39 cellular contexts compared by ENCODE assay signal in the genomic region with DNA sequence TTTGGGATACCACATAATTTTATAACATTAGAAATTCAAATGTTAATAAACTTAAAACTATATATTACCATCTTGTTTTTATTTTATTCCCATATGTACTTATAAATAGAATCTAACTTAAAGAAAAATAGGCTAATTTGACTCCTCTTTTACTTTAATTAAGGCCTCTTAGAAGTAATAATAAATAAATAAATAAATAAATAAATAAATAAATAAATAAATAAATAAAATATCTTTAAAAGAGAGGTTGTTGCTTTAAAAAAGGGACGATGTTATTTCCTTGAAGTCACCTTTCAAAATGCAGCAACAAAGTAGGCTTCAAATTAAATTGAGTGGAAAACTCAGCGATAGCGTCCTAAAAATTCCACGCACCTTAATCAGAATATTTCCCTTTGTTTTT. TPM values are rescaled to one million over a fixed set of nuclear protein-coding genes. Genes with fewer than 3 reads are reported as not detected.
"Had no signal": no experiment of that assay in that cellular context is flagged by ENCODE, and none has a peak within 500 bp of the region (broad histone marks: within the 10 kb centered on the region; RNA-seq: fewer than 3 reads in every experiment).

No MANE protein-coding gene starts in this region.

- H3K9me3 ChIP-seq: adrenal gland, ascending aorta, body of pancreas, breast epithelium had no signal

- H3K9me3 Mint-ChIP-seq: activated naive CD4-positive, alpha-beta T cell treated with anti-CD3 and anti-CD28 coated beads, Interleukin-2, amount 10 ng/mL, durations not matched to agents 7 days and 5 days; activated T-helper 17 cell treated with anti-CD3 and anti-CD28 coated beads, Interleukin-2, amount 50 U/mL, for 72 hours had no signal

- H3K36me3 ChIP-seq: adrenal gland, ascending aorta, brain microvascular endothelial cell, breast epithelium, cardiac muscle cell had no signal

- H3K27me3 ChIP-seq: adrenal gland, ascending aorta, body of pancreas, brain microvascular endothelial cell, breast epithelium, cardiac muscle cell had no signal

- H3K4me3 Mint-ChIP-seq: activated naive CD4-positive, alpha-beta T cell treated with anti-CD3 and anti-CD28 coated beads for 36 hours; activated naive CD4-positive, alpha-beta T cell treated with anti-CD3 and anti-CD28 coated beads, Interleukin-2, amount 10 ng/mL, durations not matched to agents 7 days and 5 days; activated naive CD4-positive, alpha-beta T cell treated with anti-CD3 and anti-CD28 coated beads, Interleukin-2, amount 50 U/mL, for 24 hours; activated naive CD8-positive, alpha-beta T cell; activated naive CD8-positive, alpha-beta T cell treated with anti-CD3 and anti-CD28 coated beads for 36 hours; activated naive CD8-positive, alpha-beta T cell treated with anti-CD3 and anti-CD28 coated beads, Interleukin-2, amount 10 ng/mL, durations not matched to agents 7 days and 5 days; activated naive CD8-positive, alpha-beta T cell treated with anti-CD3 and anti-CD28 coated beads, Interleukin-2, amount 50 U/mL, for 24 hours; activated T-cell treated with anti-CD3 and anti-CD28 coated beads, Interleukin-2, amount 50 U/mL, for 24 hours; activated T-cell treated with anti-CD3 and anti-CD28 coated beads, Interleukin-2, amount 50 U/mL, for 4 hours; activated T-cell treated with anti-CD3 and anti-CD28 coated beads, Interleukin-2, amount 50 U/mL, for 72 hours; activated T-helper 1 cell treated with anti-CD3 and anti-CD28 coated beads, Interleukin-12 subunit alpha, Interleukin-12 subunit beta, Interleukin-2, Interleukin-4 antibody, amounts not matched to agents 30 ng/mL and 10 ng/mL and 1 ng/mL, durations not matched to agents 14 hours and 24 hours and 36 hours; activated T-helper 17 cell treated with anti-CD3 and anti-CD28 coated beads, Interleukin-2, amount 50 U/mL, for 72 hours; brain; central memory CD8-positive, alpha-beta T cell had no signal

- H3K4me1 Mint-ChIP-seq: activated naive CD4-positive, alpha-beta T cell treated with anti-CD3 and anti-CD28 coated beads, Interleukin-2, amount 10 ng/mL, durations not matched to agents 7 days and 5 days; activated naive CD4-positive, alpha-beta T cell treated with anti-CD3 and anti-CD28 coated beads, Interleukin-2, amount 50 U/mL, for 24 hours; activated naive CD8-positive, alpha-beta T cell treated with anti-CD3 and anti-CD28 coated beads for 36 hours; activated naive CD8-positive, alpha-beta T cell treated with anti-CD3 and anti-CD28 coated beads, Interleukin-2, amount 10 ng/mL, durations not matched to agents 7 days and 5 days; activated naive CD8-positive, alpha-beta T cell treated with anti-CD3 and anti-CD28 coated beads, Interleukin-2, amount 50 U/mL, for 24 hours; activated T-helper 17 cell treated with anti-CD3 and anti-CD28 coated beads, Interleukin-2, amount 50 U/mL, for 72 hours; brain; central memory CD8-positive, alpha-beta T cell had no signal

- H3K4me1 ChIP-seq: adrenal gland, ascending aorta, body of pancreas, breast epithelium had no signal

- H3K27me3 Mint-ChIP-seq: activated naive CD4-positive, alpha-beta T cell treated with anti-CD3 and anti-CD28 coated beads, Interleukin-2, amount 10 ng/mL, durations not matched to agents 7 days and 5 days; activated naive CD8-positive, alpha-beta T cell; activated naive CD8-positive, alpha-beta T cell treated with anti-CD3 and anti-CD28 coated beads for 36 hours; activated naive CD8-positive, alpha-beta T cell treated with anti-CD3 and anti-CD28 coated beads, Interleukin-2, amount 50 U/mL, for 24 hours; activated T-cell treated with anti-CD3 and anti-CD28 coated beads, Interleukin-2, amount 50 U/mL, for 24 hours; activated T-helper 17 cell treated with anti-CD3 and anti-CD28 coated beads, Interleukin-2, amount 50 U/mL, for 72 hours had no signal

- DNase-seq: activated effector memory CD4-positive, alpha-beta T cell treated with anti-CD3 and anti-CD28 coated beads, Interleukin-2, amount 50 U/mL, for 16 hours; activated effector memory CD4-positive, alpha-beta T cell treated with Interleukin-2 at 50 U/mL for 16 hours; activated gamma-delta T cell; activated gamma-delta T cell treated with Interleukin-2 at 50 U/mL for 16 hours; activated naive CD4-positive, alpha-beta T cell; activated naive CD4-positive, alpha-beta T cell treated with anti-CD3 and anti-CD28 coated beads for 36 hours; activated naive CD4-positive, alpha-beta T cell treated with anti-CD3 and anti-CD28 coated beads, Interleukin-2, amount 10 ng/mL, durations not matched to agents 7 days and 5 days; activated naive CD4-positive, alpha-beta T cell treated with anti-CD3 and anti-CD28 coated beads, Interleukin-2, amount 50 U/mL, for 16 hours; activated naive CD4-positive, alpha-beta T cell treated with Interleukin-2 at 50 U/mL for 16 hours; activated naive CD8-positive, alpha-beta T cell treated with anti-CD3 and anti-CD28 coated beads for 36 hours; activated naive CD8-positive, alpha-beta T cell treated with anti-CD3 and anti-CD28 coated beads, Interleukin-2, amount 10 ng/mL, durations not matched to agents 7 days and 5 days; activated naive CD8-positive, alpha-beta T cell treated with anti-CD3 and anti-CD28 coated beads, Interleukin-2, amount 50 U/mL, for 24 hours; activated T-cell treated with anti-CD3 and anti-CD28 coated beads, Interleukin-2, amount 50 U/mL, for 24 hours; activated T-cell treated with anti-CD3 and anti-CD28 coated beads, Interleukin-2, amount 50 U/mL, for 4 hours; activated T-cell treated with anti-CD3 and anti-CD28 coated beads, Interleukin-2, amount 50 U/mL, for 48 hours; activated T-cell treated with anti-CD3 and anti-CD28 coated beads, Interleukin-2, amount 50 U/mL, for 72 hours; adrenal gland; amniotic stem cell; amygdala; anterior cingulate cortex; aorta; body of pancreas; brain microvascular endothelial cell; central memory CD4-positive, alpha-beta T cell; cerebellar nuclear complex had no signal

- H3K27ac ChIP-seq: adrenal gland, ascending aorta, body of pancreas, brain microvascular endothelial cell, breast epithelium, cardiac muscle cell had no signal

- H3K4me3 ChIP-seq: adrenal gland, ascending aorta, body of pancreas, breast epithelium, cardiac muscle cell had no signal

- ATAC-seq: activated naive CD4-positive, alpha-beta T cell treated with anti-CD3 and anti-CD28 coated beads, Interleukin-2, amount 50 U/mL, for 72 hours; activated naive CD8-positive, alpha-beta T cell treated with anti-CD3 and anti-CD28 coated beads, Interleukin-2, amount 50 U/mL, for 24 hours; activated T-cell treated with anti-CD3 and anti-CD28 coated beads, Interleukin-2, amount 50 U/mL, for 4 hours; activated T-cell treated with anti-CD3 and anti-CD28 coated beads, Interleukin-2, amount 50 U/mL, for 72 hours; activated T-helper 17 cell treated with anti-CD3 and anti-CD28 coated beads, Interleukin-2, amount 50 U/mL, for 72 hours; body of pancreas had no signal

- FAIRE-seq: astrocyte, bronchial epithelial cell had no signal

- H3K27ac Mint-ChIP-seq: activated naive CD4-positive, alpha-beta T cell treated with anti-CD3 and anti-CD28 coated beads for 36 hours; activated naive CD4-positive, alpha-beta T cell treated with anti-CD3 and anti-CD28 coated beads, Interleukin-2, amount 10 ng/mL, durations not matched to agents 7 days and 5 days; activated naive CD4-positive, alpha-beta T cell treated with anti-CD3 and anti-CD28 coated beads, Interleukin-2, amount 50 U/mL, for 24 hours; activated naive CD4-positive, alpha-beta T cell treated with anti-CD3 and anti-CD28 coated beads, Interleukin-2, amount 50 U/mL, for 72 hours; activated naive CD8-positive, alpha-beta T cell; activated naive CD8-positive, alpha-beta T cell treated with anti-CD3 and anti-CD28 coated beads for 36 hours; activated naive CD8-positive, alpha-beta T cell treated with anti-CD3 and anti-CD28 coated beads, Interleukin-2, amount 10 ng/mL, durations not matched to agents 7 days and 5 days; activated naive CD8-positive, alpha-beta T cell treated with anti-CD3 and anti-CD28 coated beads, Interleukin-2, amount 50 U/mL, for 24 hours; activated T-cell treated with anti-CD3 and anti-CD28 coated beads, Interleukin-2, amount 50 U/mL, for 24 hours; activated T-cell treated with anti-CD3 and anti-CD28 coated beads, Interleukin-2, amount 50 U/mL, for 72 hours; activated T-helper 1 cell treated with anti-CD3 and anti-CD28 coated beads, Interleukin-12 subunit alpha, Interleukin-12 subunit beta, Interleukin-2, Interleukin-4 antibody, amounts not matched to agents 30 ng/mL and 10 ng/mL and 1 ng/mL, durations not matched to agents 14 hours and 24 hours and 36 hours; activated T-helper 17 cell treated with anti-CD3 and anti-CD28 coated beads, Interleukin-2, amount 50 U/mL, for 72 hours; activated T-helper 2 cell treated with anti-CD3 and anti-CD28 coated beads, Interferon-gamma antibody, Interleukin-2, Interleukin-4, amounts not matched to agents 10 μg/mL and 5 μg/mL and 100 μg/mL, durations not matched to agents 14 hours and 24 hours and 36 hours; brain had no signal

- H3K36me3 Mint-ChIP-seq: activated naive CD4-positive, alpha-beta T cell treated with anti-CD3 and anti-CD28 coated beads, Interleukin-2, amount 10 ng/mL, durations not matched to agents 7 days and 5 days; activated naive CD4-positive, alpha-beta T cell treated with anti-CD3 and anti-CD28 coated beads, Interleukin-2, amount 50 U/mL, for 24 hours; activated naive CD8-positive, alpha-beta T cell; activated naive CD8-positive, alpha-beta T cell treated with anti-CD3 and anti-CD28 coated beads for 36 hours; activated naive CD8-positive, alpha-beta T cell treated with anti-CD3 and anti-CD28 coated beads, Interleukin-2, amount 10 ng/mL, durations not matched to agents 7 days and 5 days; brain had no signal

RNA-seq across cellular contexts. Expression of a gene that starts 33.1 kb away (rescaled TPM):
- total RNA-seq: ascending aorta, cardiac septum had no signal
